In the genomic region with DNA sequence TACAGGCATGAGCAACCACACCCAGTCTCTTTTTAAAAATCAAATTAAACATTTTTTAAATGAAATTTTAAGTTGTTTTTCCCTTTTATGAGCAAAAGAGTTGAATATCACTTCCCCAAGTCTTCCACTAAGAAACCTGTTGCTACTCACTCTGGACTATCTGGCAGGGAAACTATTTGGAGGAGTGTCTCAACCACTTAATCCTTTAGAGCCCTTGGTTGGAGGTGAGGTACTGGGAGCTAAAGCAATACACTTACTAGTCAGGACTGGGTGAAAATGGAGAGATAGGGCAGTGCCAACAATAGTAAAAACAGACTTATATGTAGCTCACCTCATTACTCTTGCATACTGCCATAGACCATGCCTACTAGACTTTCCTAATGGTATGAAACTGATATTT, we compare ENCODE assay signal across 23 cellular contexts.
"Had no signal": no experiment of that assay in that cellular context is flagged by ENCODE, and none has a peak within 500 bp of the region (broad histone marks: within the 10 kb centered on the region; RNA-seq: fewer than 3 reads in every experiment).

No MANE protein-coding gene starts in this region.

- H3K4me3 ChIP-seq: gastrocnemius medialis, mucosa of descending colon, pancreas, right lobe of liver, smooth muscle cell, suprapubic skin, vagina had no signal

- ATAC-seq: effector memory CD8-positive, alpha-beta T cell; gastrocnemius medialis; mucosa of descending colon; natural killer cell treated with Interleukin-12 subunit alpha and Interleukin-12 subunit beta and Interleukin-15 and Interleukin-18, amount 100 ng/mL, for 72 hours; pancreas; stimulated activated naive CD8-positive, alpha-beta T cell treated with anti-CD3 and anti-CD28 coated beads, Interleukin-15, amount 100 ng/mL, for 72 hours had no signal

- H3K9me3 ChIP-seq: gastrocnemius medialis, mucosa of descending colon, neutrophil, pancreas, right lobe of liver, suprapubic skin, vagina had no signal

- DNase-seq: cortex of kidney; effector memory CD8-positive, alpha-beta T cell; foreskin fibroblast; gastrocnemius medialis; head of caudate nucleus; mesenchymal stem cell; mucosa of descending colon; naive B cell; pancreas; retina; right lobe of liver; stimulated activated CD4-positive, alpha-beta T cell treated with anti-CD3 and anti-CD28 coated beads, Interleukin-12 subunit alpha, Interleukin-12 subunit beta, amount 100 ng/mL, for 4 hours; stimulated activated CD4-positive, alpha-beta T cell treated with anti-CD3 and anti-CD28 coated beads, Interleukin-1b, Interleukin-23, amount 100 ng/mL, for 48 hours; stimulated activated CD4-positive, alpha-beta T cell treated with anti-CD3 and anti-CD28 coated beads, Interleukin-4, amount 100 ng/mL, for 1 hour; stimulated activated CD8-positive, alpha-beta memory T cell treated with anti-CD3 and anti-CD28 coated beads, Interleukin-4, amount 100 ng/mL, for 48 hours; stimulated activated naive CD4-positive, alpha-beta T cell; stimulated activated naive CD8-positive, alpha-beta T cell treated with anti-CD3 and anti-CD28 coated beads, Interleukin-15, amount 100 ng/mL, for 72 hours; trophoblast cell had no signal

- H3K4me1 ChIP-seq: gastrocnemius medialis, pancreas, suprapubic skin, vagina had no signal

- H3K27me3 ChIP-seq: gastrocnemius medialis, neutrophil, pancreas, right lobe of liver, suprapubic skin, vagina had no signal

- H3K27ac ChIP-seq: gastrocnemius medialis, neutrophil, pancreas, right lobe of liver, suprapubic skin, vagina had no signal
